21 cellular contexts compared by ENCODE assay signal in genomic region chr14:100127853-100128455, GRCh38. TPM values are rescaled to one million over a fixed set of nuclear protein-coding genes. Genes with fewer than 3 reads are reported as not detected.
"Had no signal": no experiment of that assay in that cellular context is flagged by ENCODE, and none has a peak within 500 bp of the region (broad histone marks: within the 10 kb centered on the region; RNA-seq: fewer than 3 reads in every experiment).

No MANE protein-coding gene starts in this region.

- ATAC-seq: lower lobe of right lung had no signal

- H3K27ac ChIP-seq: lower lobe of right lung, neural progenitor cell, prostate gland, tibial artery had no signal

- H3K27me3 Mint-ChIP-seq: activated naive CD4-positive, alpha-beta T cell treated with anti-CD3 and anti-CD28 coated beads, Interleukin-2, amount 10 ng/mL, durations not matched to agents 7 days and 5 days had no signal

- H3K4me3 Mint-ChIP-seq: activated naive CD4-positive, alpha-beta T cell treated with anti-CD3 and anti-CD28 coated beads, Interleukin-2, amount 10 ng/mL, durations not matched to agents 7 days and 5 days; endodermal cell; mesothelial cell of epicardium; neural progenitor cell had no signal

- H3K9me3 ChIP-seq: lower lobe of right lung, prostate gland, right atrium auricular region, SK-N-SH, tibial artery had no signal

- H3K4me2 ChIP-seq: neural progenitor cell, SK-N-SH had no signal

- H3K4me1 ChIP-seq: lower lobe of right lung, neural progenitor cell, prostate gland had no signal

- H3K27me3 ChIP-seq: neural progenitor cell, right atrium auricular region, tibial artery had no signal

- H3K27ac Mint-ChIP-seq: activated T-helper 2 cell treated with anti-CD3 and anti-CD28 coated beads, Interferon-gamma antibody, Interleukin-2, Interleukin-4, amounts not matched to agents 10 μg/mL and 5 μg/mL and 100 μg/mL, durations not matched to agents 14 hours and 24 hours and 36 hours; endodermal cell; mesothelial cell of epicardium had no signal

- DNase-seq: activated CD4-positive, alpha-beta T cell treated with anti-CD3 and anti-CD28 coated beads, Interleukin-2, amount 50 U/mL, for 1 hour; activated naive CD4-positive, alpha-beta T cell treated with anti-CD3 and anti-CD28 coated beads, Interleukin-2, amount 10 ng/mL, durations not matched to agents 7 days and 5 days; amniotic stem cell; caudate nucleus; endodermal cell; erythroblast; foreskin melanocyte; head of caudate nucleus; lower lobe of right lung; SK-N-SH; stimulated activated CD4-positive, alpha-beta T cell treated with anti-CD3 and anti-CD28 coated beads, Interleukin-12 subunit alpha, Interleukin-12 subunit beta, amount 100 ng/mL, for 4 hours; stimulated activated CD4-positive, alpha-beta T cell treated with anti-CD3 and anti-CD28 coated beads, Interleukin-1b, Interleukin-23, amount 100 ng/mL, for 48 hours; stimulated activated CD8-positive, alpha-beta memory T cell treated with anti-CD3 and anti-CD28 coated beads, Interleukin-4, amount 100 ng/mL, for 48 hours; stimulated activated naive CD4-positive, alpha-beta T cell treated with Interleukin-2 at 50 U/mL for 16 hours; T1000; tibial artery had no signal

- H3K9me3 Mint-ChIP-seq: activated naive CD4-positive, alpha-beta T cell treated with anti-CD3 and anti-CD28 coated beads, Interleukin-2, amount 10 ng/mL, durations not matched to agents 7 days and 5 days; activated T-helper 2 cell treated with anti-CD3 and anti-CD28 coated beads, Interferon-gamma antibody, Interleukin-2, Interleukin-4, amounts not matched to agents 10 μg/mL and 5 μg/mL and 100 μg/mL, durations not matched to agents 14 hours and 24 hours and 36 hours; endodermal cell; mesothelial cell of epicardium; neural progenitor cell had no signal

- H3K36me3 ChIP-seq: neural progenitor cell, prostate gland had no signal

- H3K4me3 ChIP-seq: lower lobe of right lung, neural progenitor cell, prostate gland, right atrium auricular region, tibial artery had no signal

- H3K9ac ChIP-seq: neural progenitor cell, SK-N-SH had no signal

RNA-seq across cellular contexts. Expression of gene DEGS2, which starts 31.5 kb away (rescaled TPM):
- total RNA-seq: right atrium auricular region had no signal
